ENCODE assay signal across 8 cellular contexts in genomic region chr2:169798397-169798717, GRCh38. TPM values are rescaled to one million over a fixed set of nuclear protein-coding genes. Genes with fewer than 3 reads are reported as not detected.
A peak's percentile ranks its signal among the peaks of the same experiment; 100 is the strongest.
DNase-seq lines count a peak whose midpoint lies in the region; ATAC-seq and TF ChIP-seq lines count a peak whose summit lies in the region.

No MANE protein-coding gene starts in this region.

- no peak for TF ChIP-seq POLR2A in gastrocnemius medialis (IDR thresholded peaks at IDR 0.05)

- peaks cover 24% of the 10 kb centered on the region for H3K36me3 ChIP-seq in SJCRH30
- H3K36me3 ChIP-seq in gastrocnemius medialis, result peaks cover 0 to 24% of the 10 kb centered on the region in 2 donors

- peak overlapping the region; percentile 39; the same call in 1 of the 2 replicates for H3K27ac ChIP-seq in SJCRH30
- peak overlapping the region; percentile 71 to 94 (median 82) for H3K27ac ChIP-seq in gastrocnemius medialis

- H3K4me1 ChIP-seq in SJCRH30 (0 out of 2 replicates have a peak, but pooled peaks cover 3% of the 10 kb centered on the region), gastrocnemius medialis (peaks cover 7 to 19% of the 10 kb centered on the region in 2 donors)

- H3K4me3 ChIP-seq in SJCRH30 (peak overlapping the region; percentile 93), fibroblast of pulmonary artery (replicated peaks; ENCODE audit: low read depth, low read length) (peak overlapping the region; percentile 74), gastrocnemius medialis (peak overlapping the region; percentile 72 to 97 (median 80))

- H3K9me3 ChIP-seq in SJCRH30 (replicated peaks), result no peaks in the 10 kb centered on the region
- H3K9me3 ChIP-seq in gastrocnemius medialis, result no peaks in the 10 kb centered on the region

- intact Hi-C loops in gastrocnemius medialis (cut with DNase I; ENCODE audit: low total_unique reads), result loop anchor here (2.0 to 10.0 kb wide), 2 partner anchors 26 to 64 kb away; partner anchors contain the start of genes KLHL23 and METTL5

- DNase-seq in SJCRH30, result no peak
- no peak for DNase-seq in fibroblast of pulmonary artery (ENCODE audit: low read depth)
- DNase-seq in gastrocnemius medialis, result no peak
- DNase-seq in effector CD4-positive, alpha-beta T cell, result no peak
- DNase-seq in medulla oblongata (ENCODE audit: extremely low spot score), result no peak

- in situ Hi-C loops in gastrocnemius medialis (cut with MboI; ENCODE audit: low sequenced_read_pairs in 4 of 4), result no loop called here

- peak; percentile 5 for ATAC-seq in GM19035 (IDR thresholded peaks at IDR 0.05; ENCODE audit: unreplicated experiment)
- no peak for ATAC-seq in gastrocnemius medialis
- ATAC-seq in HG03565 (IDR thresholded peaks at IDR 0.05; ENCODE audit: unreplicated experiment), result no peak
- no peak for ATAC-seq in GM18511 (IDR thresholded peaks at IDR 0.05; ENCODE audit: unreplicated experiment)

- no peak for TF ChIP-seq CTCF in fibroblast of pulmonary artery (IDR thresholded peaks at IDR 0.05; ENCODE audit: low read length, missing control alignments)
- no peak for TF ChIP-seq CTCF in gastrocnemius medialis (IDR thresholded peaks at IDR 0.05 in 4 of 5, conservative IDR thresholded peaks at IDR 0.05 in 1 of 5)

- H3K27me3 ChIP-seq in SJCRH30, result no peaks in the 10 kb centered on the region
- no peaks in the 10 kb centered on the region for H3K27me3 ChIP-seq in gastrocnemius medialis

RNA-seq across cellular contexts. Expression of gene SSB, which starts 0.3 kb away (rescaled TPM):
- 225 and 256 TPM in 2 replicates for total RNA-seq in SJCRH30 (2014; rRNA removed; shearing (Covaris generic))
- 10 to 100 TPM; 35.5 to 36.7 (median 36.1) TPM for total RNA-seq in gastrocnemius medialis

RNA-seq across cellular contexts. Expression of gene METTL5, which starts 26.3 kb away (rescaled TPM):
- 40.5 and 41.2 TPM in 2 replicates for total RNA-seq in SJCRH30 (2014; rRNA removed; shearing (Covaris generic))
- total RNA-seq in gastrocnemius medialis, result 10 to 100 TPM; 24.8 to 63.7 (median 40.9) TPM

RNA-seq across cellular contexts. Expression of gene UBR3, which starts 28.9 kb away (rescaled TPM):
- total RNA-seq in SJCRH30 (2014; rRNA removed; shearing (Covaris generic)), result 26.4 and 31.4 TPM in 2 replicates
- total RNA-seq in gastrocnemius medialis, result 100 to 1,000 TPM; 178 to 247 (median 187) TPM
